1 cellular context compared by ENCODE assay signal in the genomic region with DNA sequence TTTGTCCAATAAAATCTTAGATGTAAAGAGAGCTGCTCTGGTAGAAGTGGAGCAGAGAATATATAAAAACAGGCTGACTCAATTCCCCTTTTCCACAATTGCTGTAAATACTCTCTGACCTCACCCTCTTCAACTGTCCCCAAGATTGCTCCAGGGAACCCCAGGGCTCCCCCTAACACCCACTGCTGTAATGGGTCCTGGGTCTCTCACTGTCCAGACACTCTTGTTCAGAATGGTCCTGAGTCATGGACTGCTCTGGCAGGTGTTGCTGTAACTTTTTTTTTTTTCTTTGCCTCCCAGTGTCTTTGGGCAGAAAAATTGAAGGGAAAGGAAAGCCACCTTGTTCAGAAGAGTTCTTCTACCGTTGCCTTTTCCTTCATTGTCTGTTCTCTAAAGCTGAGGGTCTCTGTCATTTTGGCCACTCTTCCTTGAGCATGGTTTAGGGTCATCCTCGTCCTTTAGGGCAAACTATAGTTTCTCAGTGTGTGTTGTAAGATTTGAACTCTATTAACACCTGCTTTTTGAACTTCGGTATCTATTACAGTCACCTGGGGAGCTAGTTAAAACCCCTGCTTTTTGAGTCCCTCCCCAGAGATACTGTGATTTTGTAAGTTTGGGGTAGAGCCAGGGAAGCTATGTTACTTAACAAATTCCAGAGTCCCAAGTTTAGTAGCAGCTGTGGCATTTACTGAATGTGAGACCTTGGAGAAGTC.
TF ChIP-seq lines count a peak whose summit lies in the region.

No MANE protein-coding gene starts in this region.

TF ChIP-seq in IMR-90, 13 proteins besides CTCF, POLR2A, EP300 and RAD21 (continued from another document):
- TF ChIP-seq, protein P1, sequence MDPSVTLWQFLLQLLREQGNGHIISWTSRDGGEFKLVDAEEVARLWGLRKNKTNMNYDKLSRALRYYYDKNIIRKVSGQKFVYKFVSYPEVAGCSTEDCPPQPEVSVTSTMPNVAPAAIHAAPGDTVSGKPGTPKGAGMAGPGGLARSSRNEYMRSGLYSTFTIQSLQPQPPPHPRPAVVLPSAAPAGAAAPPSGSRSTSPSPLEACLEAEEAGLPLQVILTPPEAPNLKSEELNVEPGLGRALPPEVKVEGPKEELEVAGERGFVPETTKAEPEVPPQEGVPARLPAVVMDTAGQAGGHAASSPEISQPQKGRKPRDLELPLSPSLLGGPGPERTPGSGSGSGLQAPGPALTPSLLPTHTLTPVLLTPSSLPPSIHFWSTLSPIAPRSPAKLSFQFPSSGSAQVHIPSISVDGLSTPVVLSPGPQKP (IDR thresholded peaks at IDR 0.05; ENCODE audit: borderline replicate concordance, low read depth, low read length), result no peak
- TF ChIP-seq RFX5 (IDR thresholded peaks at IDR 0.05; ENCODE audit: low read depth, low read length), result no peak
- no peak for TF ChIP-seq CEBPB (IDR thresholded peaks at IDR 0.05; ENCODE audit: low read depth, low read length)
- TF ChIP-seq CHD1 (IDR thresholded peaks at IDR 0.05; ENCODE audit: low read depth, low read length), result no peak
- TF ChIP-seq MAZ (IDR thresholded peaks at IDR 0.05; ENCODE audit: borderline replicate concordance, low read depth, low read length), result no peak
TF ChIP-seq in IMR-90: peak in this region for 0.
